In the genomic region with DNA sequence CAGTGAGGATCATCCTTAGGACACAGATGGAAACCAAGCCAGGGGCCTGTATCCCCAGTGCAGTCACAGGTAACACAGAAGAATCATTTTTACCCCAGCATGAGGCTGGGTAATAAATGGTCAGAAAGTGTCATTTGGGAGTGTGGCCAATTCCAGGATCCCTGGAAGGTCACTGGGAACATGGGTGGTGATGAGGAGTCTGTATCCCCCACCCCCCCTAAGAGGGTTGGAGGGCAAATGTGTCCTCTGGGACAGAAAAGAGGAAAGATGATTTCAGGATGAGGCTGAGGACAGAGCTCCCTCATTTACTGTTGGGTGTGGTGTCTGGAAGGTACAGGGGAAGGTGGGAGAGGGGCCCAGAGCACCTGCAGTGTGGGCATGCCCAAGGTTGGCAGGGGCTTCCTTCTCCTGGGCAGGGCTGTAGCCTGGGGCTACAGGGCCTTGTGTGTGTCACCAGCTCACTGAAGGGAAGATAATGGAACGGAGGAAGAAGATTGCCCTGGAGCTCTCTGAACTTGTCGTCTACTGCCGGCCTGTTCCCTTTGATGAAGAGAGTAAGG, we compare ENCODE assay signal across 9 cellular contexts. TPM values are rescaled to one million over a fixed set of nuclear protein-coding genes. Genes with fewer than 3 reads are reported as not detected.
DNase-seq lines count a peak whose midpoint lies in the region; ATAC-seq and TF ChIP-seq lines count a peak whose summit lies in the region.
"Had no signal": no experiment of that assay in that cellular context is flagged by ENCODE, and none has a peak within 500 bp of the region (broad histone marks: within the 10 kb centered on the region; RNA-seq: fewer than 3 reads in every experiment).

No MANE protein-coding gene starts in this region.

- peaks cover 0 to 83% of the 10 kb centered on the region in 2 donors for H3K36me3 ChIP-seq in gastroesophageal sphincter

- peaks cover 31% of the 10 kb centered on the region for H3K36me3 Mint-ChIP-seq in HFFc6 (ENCODE audit: low read depth)
- peaks cover 40% of the 10 kb centered on the region for H3K36me3 Mint-ChIP-seq in activated T-cell treated with anti-CD3 and anti-CD28 coated beads, Interleukin-2, amount 50 U/mL, for 4 hours (ENCODE audit: insufficient read depth)

- ATAC-seq in activated T-cell treated with anti-CD3 and anti-CD28 coated beads, Interleukin-2, amount 50 U/mL, for 4 hours, result no peak
- ATAC-seq in gastroesophageal sphincter (no peak), HG03571 (IDR thresholded peaks at IDR 0.05; ENCODE audit: unreplicated experiment) (no peak), GM18858 (IDR thresholded peaks at IDR 0.05; ENCODE audit: unreplicated experiment) (no peak), GM21367 (IDR thresholded peaks at IDR 0.05; ENCODE audit: unreplicated experiment) (no peak)

- DNase-seq in HFFc6 (no peak), erythroblast (lab: John Stamatoyannopoulos, UW) (no peak)
- peak; percentile 2 for DNase-seq in activated T-cell treated with anti-CD3 and anti-CD28 coated beads, Interleukin-2, amount 50 U/mL, for 4 hours
- DNase-seq: NCI-H510A treated with DMSO at 0.1 percent for 48 hours had no signal

- no peak for TF ChIP-seq EP300 in gastroesophageal sphincter (IDR thresholded peaks at IDR 0.05)

- H3K9me3 ChIP-seq in gastroesophageal sphincter, result no peaks in the 10 kb centered on the region

- no peaks in the 10 kb centered on the region for H3K27me3 ChIP-seq in gastroesophageal sphincter

- peaks cover 62% of the 10 kb centered on the region for H3K4me1 Mint-ChIP-seq in HFFc6 (ENCODE audit: low read depth)
- peaks cover 22% of the 10 kb centered on the region for H3K4me1 Mint-ChIP-seq in activated T-cell treated with anti-CD3 and anti-CD28 coated beads, Interleukin-2, amount 50 U/mL, for 4 hours (ENCODE audit: low read depth)

- peak overlapping the region; percentile 3 for H3K27ac Mint-ChIP-seq in HFFc6

- TF ChIP-seq CTCF in HFFc6 (IDR thresholded peaks at IDR 0.05) (no peak), gastroesophageal sphincter (IDR thresholded peaks at IDR 0.05) (no peak)

- H3K9me3 Mint-ChIP-seq in HFFc6, result no peaks in the 10 kb centered on the region
- H3K9me3 Mint-ChIP-seq in activated T-cell treated with anti-CD3 and anti-CD28 coated beads, Interleukin-2, amount 50 U/mL, for 4 hours, result no peaks in the 10 kb centered on the region

- 54% methylated on average over 3 of the region's 3 CpGs; no CpG with 5 or more reads in 1 of the 2 donors for WGBS in gastroesophageal sphincter (ENCODE audit: low coverage in 1 of 2), 2 donors

- H3K4me3 ChIP-seq in gastroesophageal sphincter, result no peak overlapping the region
- H3K4me3 ChIP-seq in skin epidermis, result no peak overlapping the region

- H3K4me3 Mint-ChIP-seq in HFFc6, result no peak overlapping the region
- no peak overlapping the region for H3K4me3 Mint-ChIP-seq in activated T-cell treated with anti-CD3 and anti-CD28 coated beads, Interleukin-2, amount 50 U/mL, for 4 hours

- H3K4me1 ChIP-seq in gastroesophageal sphincter, result peaks cover 11 to 63% (median 43%) of the 10 kb centered on the region in 3 donors

- H3K27ac ChIP-seq in gastroesophageal sphincter, result peak overlapping the region; percentile 54 to 90 (median 84)
- peak overlapping the region in 14 of 21 experiments; percentile 5 to 73 (median 43) for H3K27ac ChIP-seq in skin epidermis

- TF ChIP-seq POLR2A in gastroesophageal sphincter (IDR thresholded peaks at IDR 0.05), result no peak
- TF ChIP-seq POLR2A in erythroblast (IDR thresholded peaks at IDR 0.05; ENCODE audit: low read length), result no peak

- peaks cover 13% of the 10 kb centered on the region for H3K27me3 Mint-ChIP-seq in HFFc6 (ENCODE audit: insufficient read depth)
- H3K27me3 Mint-ChIP-seq in activated T-cell treated with anti-CD3 and anti-CD28 coated beads, Interleukin-2, amount 50 U/mL, for 4 hours (ENCODE audit: low read depth), result no peaks in the 10 kb centered on the region

RNA-seq across cellular contexts. Expression of a gene that starts 34.5 kb away (rescaled TPM):
- total RNA-seq in HFFc6 (2021; fragmentation: NEBNext Ultra II Directional; extraction: Animal tissue kit (Norgen Biotek cat#: 25700)), result 10 to 100 TPM; 44.4 to 62.1 (median 50.1) TPM
- 100 to 1,000 TPM in 1 of 3 donors, 10 to 100 TPM in 2; 89.1 to 104 (median 91.3) TPM for total RNA-seq in activated T-cell treated with anti-CD3 and anti-CD28 coated beads, Interleukin-2, amount 50 U/mL, for 4 hours
- total RNA-seq in gastroesophageal sphincter, result 100 to 1,000 TPM in 2 of 4 donors, 10 to 100 TPM in 2; 42.3 to 173 (median 94.7) TPM
